Comparison of ENCODE assay signal across 3 cellular contexts in genomic region chr13:60540276-60540675, GRCh38.
TF ChIP-seq lines count a peak whose summit lies in the region.

No MANE protein-coding gene starts in this region.

TF ChIP-seq in A549, 52 proteins besides CTCF, POLR2A, EP300 and RAD21:
- no peak for TF ChIP-seq SMC3 (IDR thresholded peaks at IDR 0.05)
- TF ChIP-seq ZFP36 (IDR thresholded peaks at IDR 0.05; ENCODE audit: borderline replicate concordance, partially characterized antibody): no peak
- TF ChIP-seq MAFK (IDR thresholded peaks at IDR 0.05; ENCODE audit: partially characterized antibody): peak; percentile 32
- TF ChIP-seq POLR2AphosphoS2 (conservative IDR thresholded peaks at IDR 0.05; ENCODE audit: low read length): no peak
TF ChIP-seq in A549: peak in this region for 1.

TF ChIP-seq in IMR-90, 13 proteins besides CTCF, POLR2A, EP300 and RAD21:
- TF ChIP-seq CEBPB (IDR thresholded peaks at IDR 0.05; ENCODE audit: low read depth, low read length) (no peak), MXI1 (IDR thresholded peaks at IDR 0.05; ENCODE audit: borderline replicate concordance, low read depth, low read length) (no peak), MAFK (IDR thresholded peaks at IDR 0.05; ENCODE audit: low read depth, low read length) (peak; percentile 56), SMC3 (IDR thresholded peaks at IDR 0.05; ENCODE audit: low read depth, low read length) (no peak), FOS (IDR thresholded peaks at IDR 0.05; ENCODE audit: low read depth, low read length) (no peak), USF2 (IDR thresholded peaks at IDR 0.05; ENCODE audit: low read depth, low read length) (no peak), NFE2L2 (IDR thresholded peaks at IDR 0.05; ENCODE audit: low read depth, low read length) (no peak)

TF ChIP-seq in K562, 482 proteins besides CTCF, POLR2A, EP300 and RAD21:
- no peak for TF ChIP-seq CC2D1A (IDR thresholded peaks at IDR 0.05)
- TF ChIP-seq AFF4 (CRISPR knock-in tag; IDR thresholded peaks at IDR 0.05): no peak
- no peak for TF ChIP-seq CBX5 (IDR thresholded peaks at IDR 0.05; ENCODE audit: borderline replicate concordance, low read depth)
- peak; percentile 38 for TF ChIP-seq ZNF316 (IDR thresholded peaks at IDR 0.05)
